In genomic region chr3:72289708-72290104, GRCh38 we compare ENCODE assay signal across 2 cellular contexts.
TF ChIP-seq lines count a peak whose summit lies in the region.

No MANE protein-coding gene starts in this region.

TF ChIP-seq in GM23338, 12 proteins besides CTCF, POLR2A, EP300 and RAD21:
- TF ChIP-seq REST (IDR thresholded peaks at IDR 0.05; ENCODE audit: unreplicated experiment): no peak
- TF ChIP-seq ZNF462 (CRISPR knock-in tag; IDR thresholded peaks at IDR 0.05): no peak
- TF ChIP-seq NANOG (IDR thresholded peaks at IDR 0.05; ENCODE audit: borderline replicate concordance): no peak
- no peak for TF ChIP-seq CREB1 (CRISPR knock-in tag; IDR thresholded peaks at IDR 0.05; ENCODE audit: low read depth)
- TF ChIP-seq ETS1 (IDR thresholded peaks at IDR 0.05): no peak
- no peak for TF ChIP-seq EZH2phosphoT487 (IDR thresholded peaks at IDR 0.05; ENCODE audit: unreplicated experiment)
- no peak for TF ChIP-seq EZH2 (IDR thresholded peaks at IDR 0.05; ENCODE audit: low read depth, unreplicated experiment)
- TF ChIP-seq STAT1 (IDR thresholded peaks at IDR 0.05; ENCODE audit: unreplicated experiment): no peak
- no peak for TF ChIP-seq ZNF331 (CRISPR knock-in tag; IDR thresholded peaks at IDR 0.05; ENCODE audit: low read depth)

TF ChIP-seq in K562, 482 proteins besides CTCF, POLR2A, EP300 and RAD21 (continued from another document):
- TF ChIP-seq ZNF316 (IDR thresholded peaks at IDR 0.05) (peak; percentile 68), TRIM28 (IDR thresholded peaks at IDR 0.05) (peak; percentile 51; the same call in 1 of the 2 replicates), NFRKB (IDR thresholded peaks at IDR 0.05; ENCODE audit: low read depth) (peak; percentile 58), ZNF766 (CRISPR knock-in tag; conservative IDR thresholded peaks at IDR 0.05) (peak; percentile 14; the same call in 1 of the 2 replicates), POLR3A (IDR thresholded peaks at IDR 0.05; ENCODE audit: borderline replicate concordance, extremely low read depth, insufficient read depth, insufficient read length) (no peak), TRIM24 (IDR thresholded peaks at IDR 0.05) (peak in 1 of 2 experiments; percentile 56; a peak in 2 of 4 replicates), CEBPZ (IDR thresholded peaks at IDR 0.05; ENCODE audit: borderline replicate concordance, low read depth, low read length) (no peak), ZC3H8 (IDR thresholded peaks at IDR 0.05) (no peak), BHLHE40 (IDR thresholded peaks at IDR 0.05; ENCODE audit: low read length) (peak; percentile 13; the same call in 1 of the 2 replicates), ZFP36 (IDR thresholded peaks at IDR 0.05; ENCODE audit: low read depth, low read length, partially characterized antibody) (peak; percentile 51)
- TF ChIP-seq, protein P1, sequence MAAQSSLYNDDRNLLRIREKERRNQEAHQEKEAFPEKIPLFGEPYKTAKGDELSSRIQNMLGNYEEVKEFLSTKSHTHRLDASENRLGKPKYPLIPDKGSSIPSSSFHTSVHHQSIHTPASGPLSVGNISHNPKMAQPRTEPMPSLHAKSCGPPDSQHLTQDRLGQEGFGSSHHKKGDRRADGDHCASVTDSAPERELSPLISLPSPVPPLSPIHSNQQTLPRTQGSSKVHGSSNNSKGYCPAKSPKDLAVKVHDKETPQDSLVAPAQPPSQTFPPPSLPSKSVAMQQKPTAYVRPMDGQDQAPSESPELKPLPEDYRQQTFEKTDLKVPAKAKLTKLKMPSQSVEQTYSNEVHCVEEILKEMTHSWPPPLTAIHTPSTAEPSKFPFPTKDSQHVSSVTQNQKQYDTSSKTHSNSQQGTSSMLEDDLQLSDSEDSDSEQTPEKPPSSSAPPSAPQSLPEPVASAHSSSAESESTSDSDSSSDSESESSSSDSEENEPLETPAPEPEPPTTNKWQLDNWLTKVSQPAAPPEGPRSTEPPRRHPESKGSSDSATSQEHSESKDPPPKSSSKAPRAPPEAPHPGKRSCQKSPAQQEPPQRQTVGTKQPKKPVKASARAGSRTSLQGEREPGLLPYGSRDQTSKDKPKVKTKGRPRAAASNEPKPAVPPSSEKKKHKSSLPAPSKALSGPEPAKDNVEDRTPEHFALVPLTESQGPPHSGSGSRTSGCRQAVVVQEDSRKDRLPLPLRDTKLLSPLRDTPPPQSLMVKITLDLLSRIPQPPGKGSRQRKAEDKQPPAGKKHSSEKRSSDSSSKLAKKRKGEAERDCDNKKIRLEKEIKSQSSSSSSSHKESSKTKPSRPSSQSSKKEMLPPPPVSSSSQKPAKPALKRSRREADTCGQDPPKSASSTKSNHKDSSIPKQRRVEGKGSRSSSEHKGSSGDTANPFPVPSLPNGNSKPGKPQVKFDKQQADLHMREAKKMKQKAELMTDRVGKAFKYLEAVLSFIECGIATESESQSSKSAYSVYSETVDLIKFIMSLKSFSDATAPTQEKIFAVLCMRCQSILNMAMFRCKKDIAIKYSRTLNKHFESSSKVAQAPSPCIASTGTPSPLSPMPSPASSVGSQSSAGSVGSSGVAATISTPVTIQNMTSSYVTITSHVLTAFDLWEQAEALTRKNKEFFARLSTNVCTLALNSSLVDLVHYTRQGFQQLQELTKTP (IDR thresholded peaks at IDR 0.05; ENCODE audit: low read depth in 1 of 2, partially characterized antibody in 2 of 2): peak in 1 of 2 experiments; percentile 19
